ENCODE assay signal across 19 cellular contexts in genomic region chr11:96033569-96033968, GRCh38.
DNase-seq lines count a peak whose midpoint lies in the region; ATAC-seq and TF ChIP-seq lines count a peak whose summit lies in the region.
"Had no signal": no experiment of that assay in that cellular context is flagged by ENCODE, and none has a peak within 500 bp of the region (broad histone marks: within the 10 kb centered on the region; RNA-seq: fewer than 3 reads in every experiment).

No MANE protein-coding gene starts in this region.

- TF ChIP-seq CTCF in left ventricle myocardium inferior (IDR thresholded peaks at IDR 0.05; ENCODE audit: borderline replicate concordance) (no peak), brain microvascular endothelial cell (IDR thresholded peaks at IDR 0.05; ENCODE audit: low read depth, low read length, missing control alignments) (no peak), mesothelial cell of epicardium (IDR thresholded peaks at IDR 0.05; ENCODE audit: unreplicated experiment) (no peak), upper lobe of right lung (IDR thresholded peaks at IDR 0.05) (no peak), sigmoid colon (IDR thresholded peaks at IDR 0.05) (no peak)

- peaks cover 60% of the 10 kb centered on the region for H3K4me1 Mint-ChIP-seq in mesothelial cell of epicardium
- H3K4me1 Mint-ChIP-seq: activated CD8-positive, alpha-beta memory T cell treated with anti-CD3 and anti-CD28 coated beads, Interleukin-2, amount 10 ng/mL, durations not matched to agents 7 days and 5 days had no signal

- ATAC-seq in left ventricle myocardium superior (peak; percentile 24), upper lobe of right lung (peak; percentile 17)
- ATAC-seq: activated CD8-positive, alpha-beta memory T cell treated with anti-CD3 and anti-CD28 coated beads, Interleukin-2, amount 10 ng/mL, durations not matched to agents 7 days and 5 days had no signal

- H3K27ac ChIP-seq in left ventricle myocardium inferior (replicated peaks) (no peak overlapping the region), brain microvascular endothelial cell (peak overlapping the region; percentile 27), upper lobe of right lung (no peak overlapping the region), sigmoid colon (peak overlapping the region in 1 of 4 donors; percentile 23)
- H3K27ac ChIP-seq: prostate gland had no signal

- H3K4me3 ChIP-seq in left ventricle myocardium inferior (no peak overlapping the region), brain microvascular endothelial cell (ENCODE audit: low read depth, low read length) (no peak overlapping the region), upper lobe of right lung (no peak overlapping the region), sigmoid colon (no peak overlapping the region)
- H3K4me3 ChIP-seq: prostate gland, tibial nerve had no signal

- peak overlapping the region; percentile 48 for H3K27ac Mint-ChIP-seq in mesothelial cell of epicardium
- H3K27ac Mint-ChIP-seq: activated CD8-positive, alpha-beta memory T cell treated with anti-CD3 and anti-CD28 coated beads, Interleukin-2, amount 10 ng/mL, durations not matched to agents 7 days and 5 days; activated naive CD4-positive, alpha-beta T cell treated with anti-CD3 and anti-CD28 coated beads for 36 hours; B cell; stimulated activated naive CD8-positive, alpha-beta T cell treated with anti-CD3 and anti-CD28 coated beads, Interleukin-15, Interleukin-2, amounts not matched to agents 100 ng/mL and 50 ng/mL, for 24 hours had no signal

- H3K4me1 ChIP-seq in left ventricle myocardium inferior: no peaks in the 10 kb centered on the region
- peaks cover 7% of the 10 kb centered on the region for H3K4me1 ChIP-seq in upper lobe of right lung
- H3K4me1 ChIP-seq in sigmoid colon: peaks cover 0 to 22% (median 7%) of the 10 kb centered on the region in 4 donors
- H3K4me1 ChIP-seq: prostate gland had no signal

- peaks cover 7% of the 10 kb centered on the region for H3K9me3 Mint-ChIP-seq in mesothelial cell of epicardium
- H3K9me3 Mint-ChIP-seq: activated naive CD4-positive, alpha-beta T cell treated with anti-CD3 and anti-CD28 coated beads for 36 hours; stimulated activated naive CD8-positive, alpha-beta T cell treated with anti-CD3 and anti-CD28 coated beads, Interleukin-15, Interleukin-2, amounts not matched to agents 100 ng/mL and 50 ng/mL, for 24 hours had no signal

- H3K36me3 ChIP-seq in left ventricle myocardium inferior (no peaks in the 10 kb centered on the region), brain microvascular endothelial cell (replicated peaks) (no peaks in the 10 kb centered on the region), upper lobe of right lung (no peaks in the 10 kb centered on the region), sigmoid colon (no peaks in the 10 kb centered on the region)
- H3K36me3 ChIP-seq: prostate gland, tibial nerve had no signal

- no peak for TF ChIP-seq EP300 in sigmoid colon (IDR thresholded peaks at IDR 0.05)

- DNase-seq in left ventricle myocardium superior: no peak
- no peak for DNase-seq in left ventricle myocardium inferior
- no peak for DNase-seq in brain microvascular endothelial cell
- DNase-seq in mesothelial cell of epicardium (ENCODE audit: low spot score in 2 of 2, unreplicated experiment in 2 of 2): no peak
- DNase-seq in upper lobe of right lung: no peak
- DNase-seq in NCI-H187 treated with DMSO at 0.1 percent for 48 hours (lab: John Stamatoyannopoulos, UW): no peak
- no peak for DNase-seq in sigmoid colon
- DNase-seq in NCI-H2227 (lab: John Stamatoyannopoulos, UW; ENCODE audit: unreplicated experiment): no peak
- DNase-seq: activated CD4-positive, CD25-positive, alpha-beta regulatory T cell; activated CD8-positive, alpha-beta memory T cell treated with anti-CD3 and anti-CD28 coated beads, Interleukin-2, amount 10 ng/mL, durations not matched to agents 7 days and 5 days; activated naive CD4-positive, alpha-beta T cell treated with anti-CD3 and anti-CD28 coated beads for 36 hours; DMS153; NCI-H1048; NCI-H1694; T-helper 1 cell had no signal

- H3K9me3 ChIP-seq in left ventricle myocardium inferior (replicated peaks) (no peaks in the 10 kb centered on the region), upper lobe of right lung (no peaks in the 10 kb centered on the region), sigmoid colon (no peaks in the 10 kb centered on the region)
- H3K9me3 ChIP-seq: prostate gland, tibial nerve had no signal

- intact Hi-C loops in left ventricle myocardium superior (cut with micrococcal nuclease) (no loop called here), left ventricle myocardium inferior (cut with micrococcal nuclease) (no loop called here), upper lobe of right lung (cut with DNase I) (no loop called here), sigmoid colon (cut with DNase I) (no loop called here)

- H3K27me3 Mint-ChIP-seq in mesothelial cell of epicardium (ENCODE audit: low read depth): no peaks in the 10 kb centered on the region
- H3K27me3 Mint-ChIP-seq: activated CD8-positive, alpha-beta memory T cell treated with anti-CD3 and anti-CD28 coated beads, Interleukin-2, amount 10 ng/mL, durations not matched to agents 7 days and 5 days; B cell; stimulated activated naive CD8-positive, alpha-beta T cell treated with anti-CD3 and anti-CD28 coated beads, Interleukin-15, Interleukin-2, amounts not matched to agents 100 ng/mL and 50 ng/mL, for 24 hours had no signal

- H3K27me3 ChIP-seq in left ventricle myocardium inferior (ENCODE audit: low read depth) (no peaks in the 10 kb centered on the region), brain microvascular endothelial cell (replicated peaks) (no peaks in the 10 kb centered on the region), upper lobe of right lung (no peaks in the 10 kb centered on the region), sigmoid colon (no peaks in the 10 kb centered on the region)
- H3K27me3 ChIP-seq: tibial nerve had no signal

- in situ Hi-C loops in brain microvascular endothelial cell (cut with HindIII; ENCODE audit: low pct_ligation_motif_present, low sequenced_read_pairs): no loop called here

- no peak overlapping the region for H3K4me3 Mint-ChIP-seq in mesothelial cell of epicardium
- H3K4me3 Mint-ChIP-seq: activated CD8-positive, alpha-beta memory T cell treated with anti-CD3 and anti-CD28 coated beads, Interleukin-2, amount 10 ng/mL, durations not matched to agents 7 days and 5 days; activated naive CD4-positive, alpha-beta T cell treated with anti-CD3 and anti-CD28 coated beads for 36 hours; B cell; stimulated activated naive CD8-positive, alpha-beta T cell treated with anti-CD3 and anti-CD28 coated beads, Interleukin-15, Interleukin-2, amounts not matched to agents 100 ng/mL and 50 ng/mL, for 24 hours had no signal

- peaks cover 8% of the 10 kb centered on the region for H3K36me3 Mint-ChIP-seq in mesothelial cell of epicardium

- WGBS in sigmoid colon, 2 donors: 85 to 92% methylated on average over 4 of the region's 4 CpGs

- TF ChIP-seq POLR2A in sigmoid colon (IDR thresholded peaks at IDR 0.05): no peak
